Comparison of ENCODE assay signal across 6 cellular contexts in genomic region chrY:8594657-8595056, GRCh38.
"Had no signal": no experiment of that assay in that cellular context is flagged by ENCODE, and none has a peak within 500 bp of the region (broad histone marks: within the 10 kb centered on the region; RNA-seq: fewer than 3 reads in every experiment).

No MANE protein-coding gene starts in this region.

- H3K4me3 ChIP-seq: K562 had no signal

- H3K27ac ChIP-seq: HL-60 had no signal

- ATAC-seq: HepG2, K562 had no signal

- DNase-seq: IMR-90, KBM-7, KG1 had no signal
